ENCODE assay signal across 13 cellular contexts in genomic region chr1:166383635-166384346, GRCh38.
DNase-seq lines count a peak whose midpoint lies in the region; ATAC-seq and TF ChIP-seq lines count a peak whose summit lies in the region.
"Had no signal": no experiment of that assay in that cellular context is flagged by ENCODE, and none has a peak within 500 bp of the region (broad histone marks: within the 10 kb centered on the region; RNA-seq: fewer than 3 reads in every experiment).

No MANE protein-coding gene starts in this region.

- CTCF ChIA-PET in activated CD8-positive, alpha-beta T cell treated with anti-CD3 and anti-CD28 coated beads, Interleukin-2, amount 10 ng/mL, durations not matched to agents 7 days and 5 days (lab: Charles Lee): no interaction called here

- H3K27me3 Mint-ChIP-seq in endodermal cell (ENCODE audit: insufficient read depth): peaks cover 11% of the 10 kb centered on the region
- no peaks in the 10 kb centered on the region for H3K27me3 Mint-ChIP-seq in activated CD8-positive, alpha-beta T cell treated with anti-CD3 and anti-CD28 coated beads, Interleukin-2, amount 10 ng/mL, durations not matched to agents 7 days and 5 days (ENCODE audit: low read depth)
- peaks cover 7% of the 10 kb centered on the region for H3K27me3 Mint-ChIP-seq in activated naive CD8-positive, alpha-beta T cell treated with anti-CD3 and anti-CD28 coated beads, Interleukin-2, amount 50 U/mL, for 24 hours

- peak overlapping the region; percentile 22 for H3K27ac ChIP-seq in HUES48 (ENCODE audit: low read depth, low read length)
- H3K27ac ChIP-seq in OCI-LY3 (ENCODE audit: low read length): no peak overlapping the region
- no peak overlapping the region for H3K27ac ChIP-seq in endodermal cell (ENCODE audit: low read depth, low read length)
- peak overlapping the region; percentile 41 to 52 for H3K27ac ChIP-seq in testis
- H3K27ac ChIP-seq: HL-60 had no signal

- H3K4me3 ChIP-seq in HUES48 (ENCODE audit: low read depth, low read length) (peak overlapping the region; percentile 25; the same call in 1 of the 2 replicates), OCI-LY3 (ENCODE audit: low read length) (peak overlapping the region; percentile 28), endodermal cell (ENCODE audit: low read length) (peak overlapping the region; percentile 32), testis (no peak overlapping the region)

- no peak overlapping the region for H3K27ac Mint-ChIP-seq in endodermal cell
- H3K27ac Mint-ChIP-seq in activated CD8-positive, alpha-beta T cell treated with anti-CD3 and anti-CD28 coated beads, Interleukin-2, amount 10 ng/mL, durations not matched to agents 7 days and 5 days: no peak overlapping the region
- H3K27ac Mint-ChIP-seq in activated naive CD8-positive, alpha-beta T cell treated with anti-CD3 and anti-CD28 coated beads, Interleukin-2, amount 50 U/mL, for 24 hours: no peak overlapping the region
- H3K27ac Mint-ChIP-seq: B cell; CD4-positive, alpha-beta memory T cell had no signal

- no peaks in the 10 kb centered on the region for H3K9me3 Mint-ChIP-seq in endodermal cell
- H3K9me3 Mint-ChIP-seq in activated CD8-positive, alpha-beta T cell treated with anti-CD3 and anti-CD28 coated beads, Interleukin-2, amount 10 ng/mL, durations not matched to agents 7 days and 5 days (ENCODE audit: insufficient read depth): no peaks in the 10 kb centered on the region
- H3K9me3 Mint-ChIP-seq in activated naive CD8-positive, alpha-beta T cell treated with anti-CD3 and anti-CD28 coated beads, Interleukin-2, amount 50 U/mL, for 24 hours: no peaks in the 10 kb centered on the region

- peak overlapping the region; percentile 11 for H3K4me3 Mint-ChIP-seq in endodermal cell
- no peak overlapping the region for H3K4me3 Mint-ChIP-seq in activated CD8-positive, alpha-beta T cell treated with anti-CD3 and anti-CD28 coated beads, Interleukin-2, amount 10 ng/mL, durations not matched to agents 7 days and 5 days
- no peak overlapping the region for H3K4me3 Mint-ChIP-seq in activated naive CD8-positive, alpha-beta T cell treated with anti-CD3 and anti-CD28 coated beads, Interleukin-2, amount 50 U/mL, for 24 hours
- H3K4me3 Mint-ChIP-seq: B cell; CD4-positive, alpha-beta memory T cell had no signal

- TF ChIP-seq POLR2A in testis (IDR thresholded peaks at IDR 0.05): no peak

- POLR2A ChIA-PET in activated CD8-positive, alpha-beta T cell treated with anti-CD3 and anti-CD28 coated beads, Interleukin-2, amount 10 ng/mL, durations not matched to agents 7 days and 5 days (lab: Charles Lee): no interaction called here

- H3K9ac ChIP-seq in HUES48 (ENCODE audit: low read depth, low read length) (no peak overlapping the region), OCI-LY3 (ENCODE audit: low read length) (no peak overlapping the region), endodermal cell (ENCODE audit: extremely low read depth, low read length, poor library complexity, severe bottlenecking) (no peak overlapping the region)

- H3K36me3 Mint-ChIP-seq in endodermal cell (ENCODE audit: low read depth): no peaks in the 10 kb centered on the region
- no peaks in the 10 kb centered on the region for H3K36me3 Mint-ChIP-seq in activated CD8-positive, alpha-beta T cell treated with anti-CD3 and anti-CD28 coated beads, Interleukin-2, amount 10 ng/mL, durations not matched to agents 7 days and 5 days (ENCODE audit: low read depth)
- no peaks in the 10 kb centered on the region for H3K36me3 Mint-ChIP-seq in activated naive CD8-positive, alpha-beta T cell treated with anti-CD3 and anti-CD28 coated beads, Interleukin-2, amount 50 U/mL, for 24 hours (ENCODE audit: low read depth)
- H3K36me3 Mint-ChIP-seq: CD4-positive, alpha-beta memory T cell had no signal

- peak overlapping the region; percentile 28 for H2AFZ ChIP-seq in OCI-LY3 (ENCODE audit: low read depth, low read length)

- no peak for ATAC-seq in activated CD8-positive, alpha-beta T cell treated with anti-CD3 and anti-CD28 coated beads, Interleukin-2, amount 10 ng/mL, durations not matched to agents 7 days and 5 days
- no peak for ATAC-seq in left lobe of liver
- no peak for ATAC-seq in activated naive CD8-positive, alpha-beta T cell treated with anti-CD3 and anti-CD28 coated beads, Interleukin-2, amount 50 U/mL, for 24 hours

- H3K4me1 Mint-ChIP-seq in endodermal cell: peaks cover 43% of the 10 kb centered on the region
- H3K4me1 Mint-ChIP-seq in activated CD8-positive, alpha-beta T cell treated with anti-CD3 and anti-CD28 coated beads, Interleukin-2, amount 10 ng/mL, durations not matched to agents 7 days and 5 days (ENCODE audit: low read depth): no peaks in the 10 kb centered on the region
- no peaks in the 10 kb centered on the region for H3K4me1 Mint-ChIP-seq in activated naive CD8-positive, alpha-beta T cell treated with anti-CD3 and anti-CD28 coated beads, Interleukin-2, amount 50 U/mL, for 24 hours
- H3K4me1 Mint-ChIP-seq: B cell; CD4-positive, alpha-beta memory T cell had no signal

- WGBS in endodermal cell (ENCODE audit: insufficient coverage in 1 of 2, insufficient read length in 1 of 2), 2 experiments: 67 to 68% methylated on average over 4 to 9 of the region's 9 CpGs
- WGBS in testis, 2 donors: 45 to 62% methylated on average over 9 of the region's 9 CpGs

- H3K36me3 ChIP-seq in HUES48 (ENCODE audit: control insufficient read depth, insufficient read depth, low read length) (no peaks in the 10 kb centered on the region), OCI-LY3 (replicated peaks; ENCODE audit: low read depth, low read length) (no peaks in the 10 kb centered on the region), endodermal cell (ENCODE audit: control insufficient read depth, insufficient read depth, low read length) (no peaks in the 10 kb centered on the region), testis (ENCODE audit: low read depth, missing control alignments) (no peaks in the 10 kb centered on the region)

- no peak for TF ChIP-seq CTCF in OCI-LY3 (IDR thresholded peaks at IDR 0.05; ENCODE audit: low read depth, low read length)
- no peak for TF ChIP-seq CTCF in endodermal cell (conservative IDR thresholded peaks at IDR 0.05)
- no peak for TF ChIP-seq CTCF in testis (IDR thresholded peaks at IDR 0.05)

- H3K27me3 ChIP-seq in HUES48 (ENCODE audit: control insufficient read depth, insufficient read depth, low read length) (peaks cover 28% of the 10 kb centered on the region), OCI-LY3 (ENCODE audit: low read depth, low read length) (peaks cover 17% of the 10 kb centered on the region), endodermal cell (ENCODE audit: control insufficient read depth, insufficient read depth, low read length, poor library complexity, severe bottlenecking) (no peaks in the 10 kb centered on the region), testis (no peaks in the 10 kb centered on the region)

- intact Hi-C loops in testis (cut with DNase I; ENCODE audit: low total_unique reads): no loop called here

- H4K20me1 ChIP-seq in OCI-LY3 (ENCODE audit: insufficient read depth, low read length): no peaks in the 10 kb centered on the region

- H3K79me2 ChIP-seq in OCI-LY3 (ENCODE audit: low read length): no peaks in the 10 kb centered on the region

- H3K9me3 ChIP-seq in HUES48 (ENCODE audit: control insufficient read depth, insufficient read depth, low read length): no peaks in the 10 kb centered on the region
- H3K9me3 ChIP-seq in OCI-LY3 (ENCODE audit: insufficient read depth, low read length): no peaks in the 10 kb centered on the region
- no peaks in the 10 kb centered on the region for H3K9me3 ChIP-seq in endodermal cell (ENCODE audit: control insufficient read depth, low read length)
- H3K9me3 ChIP-seq in testis: no peaks in the 10 kb centered on the region

- peak overlapping the region; percentile 61 for H3K4me2 ChIP-seq in OCI-LY3 (ENCODE audit: low read length)

- H3K4me1 ChIP-seq in HUES48 (ENCODE audit: control insufficient read depth, insufficient read depth, low read length) (peaks cover 39% of the 10 kb centered on the region), OCI-LY3 (ENCODE audit: low read length) (peaks cover 17% of the 10 kb centered on the region), endodermal cell (ENCODE audit: control insufficient read depth, insufficient read depth, low read length) (peaks cover 27% of the 10 kb centered on the region), testis (peaks cover 22% of the 10 kb centered on the region)

- DNase-seq in endodermal cell: peak; percentile 55
- no peak for DNase-seq in testis
- DNase-seq in activated CD8-positive, alpha-beta T cell treated with anti-CD3 and anti-CD28 coated beads, Interleukin-2, amount 10 ng/mL, durations not matched to agents 7 days and 5 days: no peak
- DNase-seq in left lobe of liver (ENCODE audit: low spot score): no peak
- DNase-seq in activated naive CD8-positive, alpha-beta T cell treated with anti-CD3 and anti-CD28 coated beads, Interleukin-2, amount 50 U/mL, for 24 hours: no peak
- DNase-seq: C1 segment of cervical spinal cord; CD4-positive, alpha-beta memory T cell; DND-41; GDM1 had no signal

Comparison
In these comparisons a context has a peak if more than half of its experiments do, and no peak if none do; other contexts are left out.
1. H3K27ac ChIP-seq: peak in HUES48 (single experiment) and testis (2 of 2); none in OCI-LY3 (single experiment) and endodermal cell (single experiment).
2. H3K4me3 ChIP-seq: peak in HUES48 (single experiment), OCI-LY3 (single experiment) and endodermal cell (single experiment); none in testis (0 of 2).